Comparison of ENCODE assay signal across 1 cellular context in genomic region chr4:81069706-81070331, GRCh38.
TF ChIP-seq lines count a peak whose summit lies in the region.

No MANE protein-coding gene starts in this region.

TF ChIP-seq in K562, 482 proteins besides CTCF, POLR2A, EP300 and RAD21 (continued from another document):
- TF ChIP-seq, protein P1, sequence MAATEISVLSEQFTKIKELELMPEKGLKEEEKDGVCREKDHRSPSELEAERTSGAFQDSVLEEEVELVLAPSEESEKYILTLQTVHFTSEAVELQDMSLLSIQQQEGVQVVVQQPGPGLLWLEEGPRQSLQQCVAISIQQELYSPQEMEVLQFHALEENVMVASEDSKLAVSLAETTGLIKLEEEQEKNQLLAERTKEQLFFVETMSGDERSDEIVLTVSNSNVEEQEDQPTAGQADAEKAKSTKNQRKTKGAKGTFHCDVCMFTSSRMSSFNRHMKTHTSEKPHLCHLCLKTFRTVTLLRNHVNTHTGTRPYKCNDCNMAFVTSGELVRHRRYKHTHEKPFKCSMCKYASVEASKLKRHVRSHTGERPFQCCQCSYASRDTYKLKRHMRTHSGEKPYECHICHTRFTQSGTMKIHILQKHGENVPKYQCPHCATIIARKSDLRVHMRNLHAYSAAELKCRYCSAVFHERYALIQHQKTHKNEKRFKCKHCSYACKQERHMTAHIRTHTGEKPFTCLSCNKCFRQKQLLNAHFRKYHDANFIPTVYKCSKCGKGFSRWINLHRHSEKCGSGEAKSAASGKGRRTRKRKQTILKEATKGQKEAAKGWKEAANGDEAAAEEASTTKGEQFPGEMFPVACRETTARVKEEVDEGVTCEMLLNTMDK (IDR thresholded peaks at IDR 0.05; ENCODE audit: borderline replicate concordance, insufficient read depth, low read depth, low read length, poor library complexity, severe bottlenecking): no peak
- TF ChIP-seq RCOR1 (IDR thresholded peaks at IDR 0.05; ENCODE audit: borderline replicate concordance in 1 of 2, low read depth in 2 of 2, low read length in 2 of 2) (peak in 1 of 2 experiments; percentile 31; a peak in 1 of 4 replicates), KDM5B (IDR thresholded peaks at IDR 0.05; ENCODE audit: insufficient replicate concordance, low read depth, low read length) (no peak), RBM34 (IDR thresholded peaks at IDR 0.05; ENCODE audit: borderline replicate concordance, insufficient read depth, low read length) (no peak), ZNF766 (CRISPR knock-in tag; conservative IDR thresholded peaks at IDR 0.05) (no peak), ZNF583 (CRISPR knock-in tag; IDR thresholded peaks at IDR 0.05) (no peak), ZNF644 (tag; IDR thresholded peaks at IDR 0.05; ENCODE audit: low read depth) (no peak), FOXK2 (conservative IDR thresholded peaks at IDR 0.05 in 1 of 2, IDR thresholded peaks at IDR 0.05 in 1 of 2; ENCODE audit: low read depth in 2 of 2) (peak in 1 of 2 experiments; percentile 29; a peak in 1 of 4 replicates), NCOA6 (IDR thresholded peaks at IDR 0.05) (no peak), VEZF1 (CRISPR knock-in tag; IDR thresholded peaks at IDR 0.05) (no peak), GTF3C2 (IDR thresholded peaks at IDR 0.05; ENCODE audit: borderline replicate concordance, extremely low read depth, insufficient read length) (no peak), MTA2 (IDR thresholded peaks at IDR 0.05; ENCODE audit: low read depth) (no peak), ESRRA (IDR thresholded peaks at IDR 0.05; ENCODE audit: borderline replicate concordance, low read depth) (0 out of 2 replicates have a peak, but pooled peaks have one; percentile 33)
TF ChIP-seq in K562: peak in this region for 6.
